In genomic region chr17:15589563-15590536, GRCh38 we compare ENCODE assay signal across 8 cellular contexts. TPM values are rescaled to one million over a fixed set of nuclear protein-coding genes. Genes with fewer than 3 reads are reported as not detected.
DNase-seq lines count a peak whose midpoint lies in the region; ATAC-seq and TF ChIP-seq lines count a peak whose summit lies in the region.
"Not testable (repeated sequence)": the region's sequence is repeated elsewhere in the genome, so short reads cannot be mapped to it uniquely, and the experiment has no call there.

No MANE protein-coding gene starts in this region.

- H3K36me3 Mint-ChIP-seq in activated CD4-positive, alpha-beta T cell treated with anti-CD3 and anti-CD28 coated beads, Interleukin-2, amount 10 ng/mL, durations not matched to agents 24 days and 14 days (ENCODE audit: low read depth); naive B cell; stimulated activated memory B cell treated with anti-CD40 and anti-IgM and Interleukin-4, amounts not matched to agents 10 μg/mL and 1 μg/mL and 100 μg/mL, for 72 hours: not testable (repeated sequence)

- not testable (repeated sequence) for H3K4me3 ChIP-seq in GM06990 (replicated peaks; ENCODE audit: low read depth, low read length)

- H3K4me1 Mint-ChIP-seq in activated CD4-positive, alpha-beta T cell treated with anti-CD3 and anti-CD28 coated beads, Interleukin-2, amount 10 ng/mL, durations not matched to agents 24 days and 14 days = peaks cover 26% of the 10 kb centered on the region
- H3K4me1 Mint-ChIP-seq in naive B cell = peaks cover 8 to 21% (median 21%) of the 10 kb centered on the region in 3 donors
- H3K4me1 Mint-ChIP-seq in stimulated activated memory B cell treated with anti-CD40 and anti-IgM and Interleukin-4, amounts not matched to agents 10 μg/mL and 1 μg/mL and 100 μg/mL, for 72 hours = peaks cover 15% of the 10 kb centered on the region

- ATAC-seq in GM19351 (IDR thresholded peaks at IDR 0.05; ENCODE audit: unreplicated experiment) = peak; percentile 90
- peak; percentile 72 for ATAC-seq in HG02981 (IDR thresholded peaks at IDR 0.05; ENCODE audit: unreplicated experiment)
- peak; percentile 42 to 55 for ATAC-seq in naive B cell (ENCODE audit: low read depth in 2 of 2)
- peak; percentile 53 for ATAC-seq in stimulated activated memory B cell treated with anti-CD40 and anti-IgM and Interleukin-4, amounts not matched to agents 10 μg/mL and 1 μg/mL and 100 μg/mL, for 72 hours

- intact Hi-C loops in activated CD4-positive, alpha-beta T cell treated with anti-CD3 and anti-CD28 coated beads, Interleukin-2, amount 10 ng/mL, durations not matched to agents 24 days and 14 days (cut with micrococcal nuclease) = not testable (repeated sequence)

- DNase-seq in GM06990 (ENCODE audit: extremely low read depth, insufficient read length) = peak; percentile 1
- DNase-seq in NAMALWA (ENCODE audit: low spot score) = peak; percentile 5
- DNase-seq in activated CD4-positive, alpha-beta T cell treated with anti-CD3 and anti-CD28 coated beads, Interleukin-2, amount 10 ng/mL, durations not matched to agents 24 days and 14 days = peak; percentile 75
- DNase-seq in activated effector memory CD4-positive, alpha-beta T cell treated with anti-CD3 and anti-CD28 coated beads, Interleukin-2, amount 50 U/mL, for 16 hours = peak; percentile 71
- DNase-seq in naive B cell = not testable (repeated sequence)

- not testable (repeated sequence) for H3K36me3 ChIP-seq in GM06990 (ENCODE audit: control insufficient read depth, insufficient read depth, low read length)

- peak overlapping the region; percentile 39 for H3K27ac Mint-ChIP-seq in activated CD4-positive, alpha-beta T cell treated with anti-CD3 and anti-CD28 coated beads, Interleukin-2, amount 10 ng/mL, durations not matched to agents 24 days and 14 days
- H3K27ac Mint-ChIP-seq in naive B cell = peak overlapping the region in 1 of 6 donors; percentile 24
- H3K27ac Mint-ChIP-seq in stimulated activated memory B cell treated with anti-CD40 and anti-IgM and Interleukin-4, amounts not matched to agents 10 μg/mL and 1 μg/mL and 100 μg/mL, for 72 hours = not testable (repeated sequence)

- TF ChIP-seq CTCF in GM06990 (IDR thresholded peaks at IDR 0.05; ENCODE audit: insufficient read depth, low read length, poor library complexity, severe bottlenecking) = not testable (repeated sequence)

- peak overlapping the region; percentile 74 for H3K4me3 Mint-ChIP-seq in activated CD4-positive, alpha-beta T cell treated with anti-CD3 and anti-CD28 coated beads, Interleukin-2, amount 10 ng/mL, durations not matched to agents 24 days and 14 days
- H3K4me3 Mint-ChIP-seq in naive B cell = peak overlapping the region in 2 of 8 donors; percentile 42 to 61
- H3K4me3 Mint-ChIP-seq in stimulated activated memory B cell treated with anti-CD40 and anti-IgM and Interleukin-4, amounts not matched to agents 10 μg/mL and 1 μg/mL and 100 μg/mL, for 72 hours = not testable (repeated sequence)

- H3K9me3 Mint-ChIP-seq in activated CD4-positive, alpha-beta T cell treated with anti-CD3 and anti-CD28 coated beads, Interleukin-2, amount 10 ng/mL, durations not matched to agents 24 days and 14 days; naive B cell; stimulated activated memory B cell treated with anti-CD40 and anti-IgM and Interleukin-4, amounts not matched to agents 10 μg/mL and 1 μg/mL and 100 μg/mL, for 72 hours: not testable (repeated sequence)

- H3K27me3 ChIP-seq in GM06990 (replicated peaks; ENCODE audit: control insufficient read depth, insufficient read depth, low read length) = not testable (repeated sequence)

- not testable (repeated sequence) for H3K27me3 Mint-ChIP-seq in activated CD4-positive, alpha-beta T cell treated with anti-CD3 and anti-CD28 coated beads, Interleukin-2, amount 10 ng/mL, durations not matched to agents 24 days and 14 days
- peaks cover 43 to 69% (median 45%) of the 10 kb centered on the region in 3 donors for H3K27me3 Mint-ChIP-seq in naive B cell
- H3K27me3 Mint-ChIP-seq in stimulated activated memory B cell treated with anti-CD40 and anti-IgM and Interleukin-4, amounts not matched to agents 10 μg/mL and 1 μg/mL and 100 μg/mL, for 72 hours = peaks cover 51% of the 10 kb centered on the region

RNA-seq across cellular contexts. Expression of gene TVP23C, which starts 26.6 kb away (rescaled TPM):
- total RNA-seq in activated CD4-positive, alpha-beta T cell treated with anti-CD3 and anti-CD28 coated beads, Interleukin-2, amount 10 ng/mL, durations not matched to agents 24 days and 14 days = 8.2 TPM in 2 replicates
- polyA plus RNA-seq in naive B cell (ENCODE audit: low read depth in 6 of 6) = 1 to 10 TPM; 3.3 to 6.2 (median 5.3) TPM

RNA-seq across cellular contexts. Expression of gene FBXW10B, which starts 29.7 kb away (rescaled TPM):
- 0.35 and 0.36 TPM in 2 replicates for total RNA-seq in activated CD4-positive, alpha-beta T cell treated with anti-CD3 and anti-CD28 coated beads, Interleukin-2, amount 10 ng/mL, durations not matched to agents 24 days and 14 days
- polyA plus RNA-seq in naive B cell (ENCODE audit: low read depth in 6 of 6) = not detected
